Comparison of ENCODE assay signal across 23 cellular contexts in genomic region chr6:16167219-16167618, GRCh38. TPM values are rescaled to one million over a fixed set of nuclear protein-coding genes. Genes with fewer than 3 reads are reported as not detected.
A peak's percentile ranks its signal among the peaks of the same experiment; 100 is the strongest.
DNase-seq lines count a peak whose midpoint lies in the region; ATAC-seq, FAIRE-seq and TF ChIP-seq lines count a peak whose summit lies in the region.
"Had no signal": no experiment of that assay in that cellular context is flagged by ENCODE, and none has a peak within 500 bp of the region (broad histone marks: within the 10 kb centered on the region; RNA-seq: fewer than 3 reads in every experiment).

No MANE protein-coding gene starts in this region.

- H3K27ac Mint-ChIP-seq in natural killer cell, result peak overlapping the region; percentile 79 to 86
- H3K27ac Mint-ChIP-seq in natural killer cell treated with Interleukin-12 subunit alpha and Interleukin-12 subunit beta and Interleukin-15 and Interleukin-18, amount 100 ng/mL, for 72 hours, result peak overlapping the region in 1 of 2 donors; percentile 30
- peak overlapping the region; percentile 42 for H3K27ac Mint-ChIP-seq in astrocyte (ENCODE audit: unreplicated experiment)
- peak overlapping the region; percentile 83 to 87 (median 83) for H3K27ac Mint-ChIP-seq in nephron
- H3K27ac Mint-ChIP-seq: CD4-positive, CD25-positive, alpha-beta regulatory T cell; H9 had no signal

- H3K27me3 Mint-ChIP-seq in natural killer cell (ENCODE audit: low read depth in 2 of 2) (no peaks in the 10 kb centered on the region), astrocyte (ENCODE audit: low read depth, unreplicated experiment) (no peaks in the 10 kb centered on the region), nephron (ENCODE audit: low read depth) (no peaks in the 10 kb centered on the region)
- H3K27me3 Mint-ChIP-seq in natural killer cell treated with Interleukin-12 subunit alpha and Interleukin-12 subunit beta and Interleukin-15 and Interleukin-18, amount 100 ng/mL, for 72 hours, result no peaks in the 10 kb centered on the region

- no peaks in the 10 kb centered on the region for H3K79me2 ChIP-seq in astrocyte (ENCODE audit: insufficient read depth, low read length)

- H3K4me1 Mint-ChIP-seq in natural killer cell (peaks cover 55 to 65% of the 10 kb centered on the region in 2 donors), astrocyte (ENCODE audit: low read depth, unreplicated experiment) (peaks cover 33% of the 10 kb centered on the region), nephron (peaks cover 29% of the 10 kb centered on the region)
- peaks cover 28 to 43% of the 10 kb centered on the region in 2 donors for H3K4me1 Mint-ChIP-seq in natural killer cell treated with Interleukin-12 subunit alpha and Interleukin-12 subunit beta and Interleukin-15 and Interleukin-18, amount 100 ng/mL, for 72 hours (ENCODE audit: low read depth in 2 of 2)

- in situ Hi-C loops in brain microvascular endothelial cell (cut with HindIII; ENCODE audit: low pct_ligation_motif_present, low sequenced_read_pairs), result no loop called here

- no peaks in the 10 kb centered on the region for H4K20me1 ChIP-seq in astrocyte (ENCODE audit: insufficient read depth, low read length)

- H3K4me2 ChIP-seq in astrocyte (ENCODE audit: low read length), result no peak overlapping the region

- H3K36me3 Mint-ChIP-seq in natural killer cell (no peaks in the 10 kb centered on the region), astrocyte (ENCODE audit: low read depth, unreplicated experiment) (no peaks in the 10 kb centered on the region), nephron (ENCODE audit: low read depth) (no peaks in the 10 kb centered on the region)
- no peaks in the 10 kb centered on the region for H3K36me3 Mint-ChIP-seq in natural killer cell treated with Interleukin-12 subunit alpha and Interleukin-12 subunit beta and Interleukin-15 and Interleukin-18, amount 100 ng/mL, for 72 hours
- H3K36me3 Mint-ChIP-seq: CD4-positive, CD25-positive, alpha-beta regulatory T cell had no signal

- FAIRE-seq in astrocyte (lab: Jason Lieb, UNC), result no peak
- FAIRE-seq: GM12892, HepG2 had no signal

- no peaks in the 10 kb centered on the region for H3K9me3 ChIP-seq in astrocyte (ENCODE audit: insufficient read depth, low read depth, low read length)
- H3K9me3 ChIP-seq: BE2C, SJSA1 had no signal

- H3K9me3 Mint-ChIP-seq in natural killer cell (no peaks in the 10 kb centered on the region), astrocyte (ENCODE audit: unreplicated experiment) (peaks cover 2% of the 10 kb centered on the region), nephron (no peaks in the 10 kb centered on the region)
- H3K9me3 Mint-ChIP-seq in natural killer cell treated with Interleukin-12 subunit alpha and Interleukin-12 subunit beta and Interleukin-15 and Interleukin-18, amount 100 ng/mL, for 72 hours, result no peaks in the 10 kb centered on the region
- H3K9me3 Mint-ChIP-seq: CD4-positive, CD25-positive, alpha-beta regulatory T cell; H9 had no signal

- no peak for ATAC-seq in natural killer cell
- ATAC-seq in natural killer cell treated with Interleukin-12 subunit alpha and Interleukin-12 subunit beta and Interleukin-15 and Interleukin-18, amount 100 ng/mL, for 72 hours, result no peak
- no peak for ATAC-seq in GM21360 (IDR thresholded peaks at IDR 0.05; ENCODE audit: unreplicated experiment)

- H3K36me3 ChIP-seq in astrocyte (ENCODE audit: insufficient read depth, low read length) (no peaks in the 10 kb centered on the region), brain microvascular endothelial cell (replicated peaks) (no peaks in the 10 kb centered on the region)
- H3K36me3 ChIP-seq: BE2C, SJSA1 had no signal

- intact Hi-C loops in natural killer cell (cut with micrococcal nuclease), result no loop called here

- H3K27me3 ChIP-seq in astrocyte (ENCODE audit: insufficient read depth, low read length) (peaks cover 18% of the 10 kb centered on the region), brain microvascular endothelial cell (replicated peaks) (peaks cover 3% of the 10 kb centered on the region)
- H3K27me3 ChIP-seq: BE2C, SJSA1 had no signal

- peak overlapping the region; percentile 76 for H3K4me3 Mint-ChIP-seq in natural killer cell
- H3K4me3 Mint-ChIP-seq in natural killer cell treated with Interleukin-12 subunit alpha and Interleukin-12 subunit beta and Interleukin-15 and Interleukin-18, amount 100 ng/mL, for 72 hours, result no peak overlapping the region
- no peak overlapping the region for H3K4me3 Mint-ChIP-seq in astrocyte (ENCODE audit: unreplicated experiment)
- no peak overlapping the region for H3K4me3 Mint-ChIP-seq in nephron
- H3K4me3 Mint-ChIP-seq: CD4-positive, CD25-positive, alpha-beta regulatory T cell; H9 had no signal

- H3K4me1 ChIP-seq in astrocyte (ENCODE audit: insufficient read depth, low read length), result no peaks in the 10 kb centered on the region

- DNase-seq in natural killer cell (no peak), astrocyte (ENCODE audit: low read depth) (no peak), GOT3 (lab: John Stamatoyannopoulos, UW) (no peak), brain microvascular endothelial cell (no peak), kidney tubule cell (ENCODE audit: low spot score) (no peak)
- DNase-seq in natural killer cell treated with Interleukin-12 subunit alpha and Interleukin-12 subunit beta and Interleukin-15 and Interleukin-18, amount 100 ng/mL, for 72 hours (ENCODE audit: low spot score), result no peak
- DNase-seq: 8988T; BE2C; CD4-positive, CD25-positive, alpha-beta regulatory T cell; DMS153; EL; H9; KBM-7; NCI-H1105 treated with DMSO at 0.1 percent for 48 hours; NCI-H1694; NCI-H2081 treated with DMSO at 0.1 percent for 48 hours; NCI-H510A; NCI-H774 had no signal

- no peak overlapping the region for H3K9ac ChIP-seq in astrocyte (ENCODE audit: low read length)

- H3K27ac ChIP-seq in astrocyte (ENCODE audit: low read depth, low read length) (no peak overlapping the region), brain microvascular endothelial cell (no peak overlapping the region)
- H3K27ac ChIP-seq: SJSA1 had no signal

- no peak overlapping the region for H2AFZ ChIP-seq in astrocyte (ENCODE audit: low read depth, low read length)

- TF ChIP-seq CTCF in natural killer cell (IDR thresholded peaks at IDR 0.05) (no peak), astrocyte (IDR thresholded peaks at IDR 0.05; ENCODE audit: insufficient read depth, low read depth, low read length) (no peak), nephron (IDR thresholded peaks at IDR 0.05; ENCODE audit: unreplicated experiment in 3 of 3) (no peak), brain microvascular endothelial cell (IDR thresholded peaks at IDR 0.05; ENCODE audit: low read depth, low read length, missing control alignments) (no peak)

- no peak overlapping the region for H3K4me3 ChIP-seq in astrocyte (ENCODE audit: insufficient read depth, low read depth, low read length)
- H3K4me3 ChIP-seq in brain microvascular endothelial cell (ENCODE audit: low read depth, low read length), result no peak overlapping the region
- H3K4me3 ChIP-seq: SJSA1 had no signal

RNA-seq across cellular contexts. Expression of gene MYLIP, which starts 38.3 kb away (rescaled TPM):
- total RNA-seq in natural killer cell (100 to 1,000 TPM; 127 to 207 (median 150) TPM), astrocyte (12.5 and 12.9 TPM in 2 replicates)
- 10 to 100 TPM; 12.2 to 18.1 TPM for total RNA-seq in natural killer cell treated with Interleukin-12 subunit alpha and Interleukin-12 subunit beta and Interleukin-15 and Interleukin-18, amount 100 ng/mL, for 72 hours
